ENCODE assay signal across 8 cellular contexts in genomic region chr13:52450012-52450792, GRCh38. TPM values are rescaled to one million over a fixed set of nuclear protein-coding genes. Genes with fewer than 3 reads are reported as not detected.
DNase-seq lines count a peak whose midpoint lies in the region; ATAC-seq and TF ChIP-seq lines count a peak whose summit lies in the region.

A gene with protein sequence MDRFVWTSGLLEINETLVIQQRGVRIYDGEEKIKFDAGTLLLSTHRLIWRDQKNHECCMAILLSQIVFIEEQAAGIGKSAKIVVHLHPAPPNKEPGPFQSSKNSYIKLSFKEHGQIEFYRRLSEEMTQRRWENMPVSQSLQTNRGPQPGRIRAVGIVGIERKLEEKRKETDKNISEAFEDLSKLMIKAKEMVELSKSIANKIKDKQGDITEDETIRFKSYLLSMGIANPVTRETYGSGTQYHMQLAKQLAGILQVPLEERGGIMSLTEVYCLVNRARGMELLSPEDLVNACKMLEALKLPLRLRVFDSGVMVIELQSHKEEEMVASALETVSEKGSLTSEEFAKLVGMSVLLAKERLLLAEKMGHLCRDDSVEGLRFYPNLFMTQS (minus strand): TSS chr13:52450634. CDS start chr13:52450594, 40 bp downstream.

- H3K36me3 Mint-ChIP-seq in activated naive CD8-positive, alpha-beta T cell: no peaks in the 10 kb centered on the region
- H3K36me3 Mint-ChIP-seq in glutamatergic neuron (ENCODE audit: unreplicated experiment): no peaks in the 10 kb centered on the region
- H3K36me3 Mint-ChIP-seq in osteocyte (ENCODE audit: unreplicated experiment): peaks cover under 1% of the 10 kb centered on the region

- no peaks in the 10 kb centered on the region for H3K36me3 ChIP-seq in thymus (ENCODE audit: control insufficient read depth, insufficient read depth)

- peak; percentile 53 for TF ChIP-seq CTCF in GM12801 (IDR thresholded peaks at IDR 0.05; ENCODE audit: extremely low read depth, insufficient read length)
- TF ChIP-seq CTCF in glutamatergic neuron (IDR thresholded peaks at IDR 0.05; ENCODE audit: partially characterized antibody, unreplicated experiment): peak; percentile 100
- TF ChIP-seq CTCF in osteocyte (IDR thresholded peaks at IDR 0.05): peak; percentile 100

- H3K9me3 Mint-ChIP-seq in activated naive CD8-positive, alpha-beta T cell (ENCODE audit: low read depth): no peaks in the 10 kb centered on the region
- peaks cover 6% of the 10 kb centered on the region for H3K9me3 Mint-ChIP-seq in glutamatergic neuron (ENCODE audit: unreplicated experiment)
- H3K9me3 Mint-ChIP-seq in osteocyte (ENCODE audit: unreplicated experiment): no peaks in the 10 kb centered on the region

- peak within 1 kb of the TSS; percentile 87 for H3K27ac Mint-ChIP-seq in activated naive CD8-positive, alpha-beta T cell
- H3K27ac Mint-ChIP-seq in glutamatergic neuron (ENCODE audit: unreplicated experiment) (peak within 1 kb of the TSS; percentile 77), osteocyte (ENCODE audit: unreplicated experiment) (peak within 1 kb of the TSS; percentile 90)

- peak within 1 kb of the TSS; percentile 75 for H3K27ac ChIP-seq in thymus (ENCODE audit: low read depth)

- H3K4me1 Mint-ChIP-seq in activated naive CD8-positive, alpha-beta T cell (ENCODE audit: low read depth): peaks cover 40% of the 10 kb centered on the region
- peaks cover 6% of the 10 kb centered on the region for H3K4me1 Mint-ChIP-seq in glutamatergic neuron (ENCODE audit: low read depth, unreplicated experiment)
- H3K4me1 Mint-ChIP-seq in osteocyte (ENCODE audit: unreplicated experiment): peaks cover 29% of the 10 kb centered on the region

- no peaks in the 10 kb centered on the region for H3K9me3 ChIP-seq in thymus (ENCODE audit: control insufficient read depth)

- peak within 1 kb of the TSS; percentile 91 for H3K4me3 ChIP-seq in thymus (ENCODE audit: low read length)

- H3K27me3 Mint-ChIP-seq in activated naive CD8-positive, alpha-beta T cell: no peaks in the 10 kb centered on the region
- H3K27me3 Mint-ChIP-seq in glutamatergic neuron (ENCODE audit: unreplicated experiment) (no peaks in the 10 kb centered on the region), osteocyte (ENCODE audit: unreplicated experiment) (no peaks in the 10 kb centered on the region)

- DNase-seq in NCI-H1092 treated with DMSO at 0.1 percent for 48 hours (lab: John Stamatoyannopoulos, UW) (peak; percentile 91), SKM-1 (lab: John Stamatoyannopoulos, UW; ENCODE audit: unreplicated experiment) (peak; percentile 84), glutamatergic neuron (peak; percentile 98), osteocyte (ENCODE audit: extremely low spot score, unreplicated experiment) (peak; percentile 99)

- no peaks in the 10 kb centered on the region for H3K27me3 ChIP-seq in thymus (ENCODE audit: control insufficient read depth, insufficient read depth)

- ATAC-seq in HG02610 (IDR thresholded peaks at IDR 0.05; ENCODE audit: unreplicated experiment): peak; percentile 68

- H3K4me1 ChIP-seq in thymus (ENCODE audit: control insufficient read depth, insufficient read depth, low read length): peaks cover 17% of the 10 kb centered on the region

- H3K4me3 Mint-ChIP-seq in activated naive CD8-positive, alpha-beta T cell: peak within 1 kb of the TSS; percentile 98
- H3K4me3 Mint-ChIP-seq in glutamatergic neuron (ENCODE audit: unreplicated experiment) (peak within 1 kb of the TSS; percentile 97), osteocyte (ENCODE audit: unreplicated experiment) (peak within 1 kb of the TSS; percentile 95)

- WGBS in thymus: under 1% methylated on average over 105 of the region's 105 CpGs

RNA-seq across cellular contexts. Expression of the gene that starts here (rescaled TPM):
- total RNA-seq in glutamatergic neuron (ENCODE audit: unreplicated experiment) (29.2 TPM), osteocyte (43.6 and 44.3 TPM in 2 replicates)
- 29.6 TPM for polyA plus RNA-seq in thymus

Comparison
In these comparisons a context has a peak if more than half of its experiments do, and no peak if none do; other contexts are left out.
1. Peak in every context shown above with its lines: DNase-seq, ATAC-seq, H3K4me3 ChIP-seq and H3K27ac ChIP-seq.